In the genomic region with DNA sequence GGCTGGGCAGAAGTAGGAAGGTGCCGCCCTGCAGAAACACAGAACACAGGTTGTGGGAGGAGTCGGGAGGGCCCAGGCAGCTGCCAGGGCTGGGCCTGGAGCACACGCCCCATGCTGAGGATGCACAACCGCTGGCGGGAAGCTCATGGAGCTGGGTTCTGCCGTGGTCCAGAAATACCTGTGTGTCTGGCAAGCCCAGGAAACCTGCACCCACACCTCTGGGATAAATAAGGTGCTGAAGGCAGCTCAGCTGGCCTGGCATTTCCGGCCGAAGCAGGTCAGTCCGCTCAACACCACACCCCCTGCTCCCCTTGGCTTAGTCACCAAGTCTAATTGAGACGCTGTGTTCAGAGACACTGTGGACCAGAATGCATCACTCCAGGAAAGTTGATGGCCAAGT, we compare ENCODE assay signal across 20 cellular contexts. TPM values are rescaled to one million over a fixed set of nuclear protein-coding genes. Genes with fewer than 3 reads are reported as not detected.
DNase-seq lines count a peak whose midpoint lies in the region; ATAC-seq and TF ChIP-seq lines count a peak whose summit lies in the region.
"Had no signal": no experiment of that assay in that cellular context is flagged by ENCODE, and none has a peak within 500 bp of the region (broad histone marks: within the 10 kb centered on the region; RNA-seq: fewer than 3 reads in every experiment).

No MANE protein-coding gene starts in this region.

- H2BK120ac ChIP-seq in mesenchymal stem cell (ENCODE audit: low read depth, low read length): no peak overlapping the region

- H3K23ac ChIP-seq in mesenchymal stem cell (ENCODE audit: low read length in 2 of 2): no peak overlapping the region

- DNase-seq in NCI-H2171 treated with DMSO at 0.1 percent for 48 hours (lab: John Stamatoyannopoulos, UW) (peak; percentile 76), MCF 10A (ENCODE audit: unreplicated experiment) (peak; percentile 75), mesenchymal stem cell (no peak), uterus (no peak), MV-4-11 (lab: John Stamatoyannopoulos, UW) (no peak)
- DNase-seq: activated CD8-positive, alpha-beta T cell treated with anti-CD3 and anti-CD28 coated beads, Interleukin-2, amount 10 ng/mL, durations not matched to agents 7 days and 5 days; amniotic stem cell; BE2C; cerebellar nuclear complex; DMS53; gastrocnemius medialis; GM23248; MM.1S; stimulated activated CD4-positive, alpha-beta T cell treated with anti-CD3 and anti-CD28 coated beads, Interleukin-1b, Interleukin-23, amount 100 ng/mL, for 48 hours; SW 1271 had no signal

- H3K79me1 ChIP-seq in mesenchymal stem cell (replicated peaks; ENCODE audit: low read length, poor library complexity, severe bottlenecking): peaks cover 14% of the 10 kb centered on the region

- H3K4me3 ChIP-seq in HEK293 (ENCODE audit: low read depth, low read length): no peak overlapping the region
- H3K4me3 ChIP-seq in mesenchymal stem cell (ENCODE audit: insufficient read depth in 1 of 2, low read depth in 1 of 2, low read length in 2 of 2): no peak overlapping the region
- no peak overlapping the region for H3K4me3 ChIP-seq in uterus
- H3K4me3 ChIP-seq: gastrocnemius medialis, GM23248, right atrium auricular region had no signal

- no peaks in the 10 kb centered on the region for H3K27me3 Mint-ChIP-seq in MCF 10A (ENCODE audit: insufficient read depth, unreplicated experiment)
- H3K27me3 Mint-ChIP-seq: activated T-helper 17 cell treated with anti-CD3 and anti-CD28 coated beads, Interleukin-2, amount 50 U/mL, for 72 hours had no signal

- POLR2A ChIA-PET in HEK293 (lab: Yijun Ruan, JAX): interaction anchor here (1.2 to 1.8 kb wide), 2 partner anchors 33 to 65 kb away, joined by 4 to 5 read pairs; a partner anchor contains a TSS
- POLR2A ChIA-PET in MCF 10A (lab: Yijun Ruan, JAX): interaction anchor here (0.8 to 2.9 kb wide), 12 partner anchors 9 to 112 kb away, joined by 3 to 22 read pairs (median 4); a partner anchor contains a TSS

- no TSS peak for BruUV-seq in MCF 10A (replicated peaks; lab: Mats Ljungman, UMichigan)

- intact Hi-C loops in MCF 10A (cut with micrococcal nuclease): loop anchor here (5.0 kb wide), 1 partner anchor 154 kb away; a partner anchor contains a TSS
- intact Hi-C loops in uterus (cut with DNase I; ENCODE audit: low total_unique reads): no loop called here

- no peak overlapping the region for H3K4me3 Mint-ChIP-seq in MCF 10A (ENCODE audit: unreplicated experiment)
- H3K4me3 Mint-ChIP-seq: activated CD8-positive, alpha-beta T cell treated with anti-CD3 and anti-CD28 coated beads, Interleukin-2, amount 10 ng/mL, durations not matched to agents 7 days and 5 days; activated T-helper 17 cell treated with anti-CD3 and anti-CD28 coated beads, Interleukin-2, amount 50 U/mL, for 72 hours had no signal

- no peaks in the 10 kb centered on the region for H3K36me3 ChIP-seq in HEK293 (ENCODE audit: control insufficient read depth in 2 of 2, insufficient read depth in 1 of 2, low read length in 2 of 2)
- H3K36me3 ChIP-seq in mesenchymal stem cell (ENCODE audit: control insufficient read depth in 1 of 2, insufficient read depth in 2 of 2, low read depth in 1 of 2, low read length in 2 of 2): peaks cover 0 to 17% of the 10 kb centered on the region in 2 experiments
- H3K36me3 ChIP-seq in uterus: no peaks in the 10 kb centered on the region
- H3K36me3 ChIP-seq: BE2C, gastrocnemius medialis, right atrium auricular region had no signal

- H2BK15ac ChIP-seq in mesenchymal stem cell (ENCODE audit: low read depth, poor library complexity, severe bottlenecking): no peak overlapping the region

- no peak overlapping the region for H4K8ac ChIP-seq in mesenchymal stem cell (ENCODE audit: low read length)

- H2BK12ac ChIP-seq in mesenchymal stem cell (ENCODE audit: low read length in 2 of 2): no peak overlapping the region

- 79% methylated on average over 10 of the region's 10 CpGs for WGBS in mesenchymal stem cell

- H3K4me1 ChIP-seq in HEK293 (ENCODE audit: control insufficient read depth, insufficient read depth, low read length) (no peaks in the 10 kb centered on the region; the same call in 1 of the 2 replicates), mesenchymal stem cell (ENCODE audit: control insufficient read depth, insufficient read depth, low read depth, low read length) (peaks cover 30% of the 10 kb centered on the region), uterus (no peaks in the 10 kb centered on the region)
- H3K4me1 ChIP-seq: BE2C had no signal

- H3K9ac ChIP-seq in mesenchymal stem cell (ENCODE audit: low read length): no peak overlapping the region
- H3K9ac ChIP-seq: GM23248 had no signal

- H3K27me3 ChIP-seq in mesenchymal stem cell (ENCODE audit: control insufficient read depth in 1 of 2, insufficient read depth in 1 of 2, low read length in 2 of 2) (no peaks in the 10 kb centered on the region), uterus (no peaks in the 10 kb centered on the region)
- H3K27me3 ChIP-seq: BE2C, gastrocnemius medialis, neutrophil, right atrium auricular region had no signal

- H3K36me3 Mint-ChIP-seq in MCF 10A (ENCODE audit: insufficient read depth, unreplicated experiment): peaks cover 12% of the 10 kb centered on the region

- CTCF ChIA-PET in HEK293 (lab: Yijun Ruan, JAX) (interaction anchor here (0.7 to 2.4 kb wide), 8 partner anchors 9 to 552 kb away, joined by 3 to 15 read pairs (median 4); a partner anchor contains a TSS), MCF 10A (lab: Yijun Ruan, JAX) (interaction anchor here (0.5 to 7.8 kb wide), 17 partner anchors 9 to 251 kb away, joined by 3 to 102 read pairs (median 5); a partner anchor contains a TSS)

- H3K27ac ChIP-seq in HEK293 (ENCODE audit: extremely low read depth, low read depth, low read length): no peak overlapping the region
- H3K27ac ChIP-seq in mesenchymal stem cell (ENCODE audit: low read length, poor library complexity, severe bottlenecking): no peak overlapping the region
- H3K27ac ChIP-seq in uterus: no peak overlapping the region
- H3K27ac ChIP-seq: GM23248, neutrophil, right atrium auricular region had no signal

- H3K14ac ChIP-seq in mesenchymal stem cell (ENCODE audit: low read length in 2 of 2): no peak overlapping the region

- ATAC-seq in GM19035 (IDR thresholded peaks at IDR 0.05; ENCODE audit: unreplicated experiment): no peak
- ATAC-seq: activated CD8-positive, alpha-beta T cell treated with anti-CD3 and anti-CD28 coated beads, Interleukin-2, amount 10 ng/mL, durations not matched to agents 7 days and 5 days; activated T-helper 17 cell treated with anti-CD3 and anti-CD28 coated beads, Interleukin-2, amount 50 U/mL, for 72 hours; gastrocnemius medialis had no signal

- H3K9me3 ChIP-seq in HEK293 (ENCODE audit: control insufficient read depth, insufficient read depth, low read depth, low read length): no peaks in the 10 kb centered on the region
- no peaks in the 10 kb centered on the region for H3K9me3 ChIP-seq in mesenchymal stem cell (ENCODE audit: control insufficient read depth, low read length)
- no peaks in the 10 kb centered on the region for H3K9me3 ChIP-seq in uterus
- H3K9me3 ChIP-seq: BE2C, gastrocnemius medialis, neutrophil, right atrium auricular region had no signal

- no peak overlapping the region for H3K4me2 ChIP-seq in mesenchymal stem cell (ENCODE audit: low read length, poor library complexity, severe bottlenecking)

- peaks cover 28% of the 10 kb centered on the region for H3K4me1 Mint-ChIP-seq in MCF 10A (ENCODE audit: insufficient read depth, unreplicated experiment)

- H3K9me3 Mint-ChIP-seq in MCF 10A (ENCODE audit: unreplicated experiment): no peaks in the 10 kb centered on the region
- H3K9me3 Mint-ChIP-seq: activated T-helper 17 cell treated with anti-CD3 and anti-CD28 coated beads, Interleukin-2, amount 50 U/mL, for 72 hours had no signal

- H3K27ac Mint-ChIP-seq in MCF 10A (ENCODE audit: low read depth, unreplicated experiment): no peak overlapping the region
- H3K27ac Mint-ChIP-seq: activated CD8-positive, alpha-beta T cell treated with anti-CD3 and anti-CD28 coated beads, Interleukin-2, amount 10 ng/mL, durations not matched to agents 7 days and 5 days; activated T-helper 17 cell treated with anti-CD3 and anti-CD28 coated beads, Interleukin-2, amount 50 U/mL, for 72 hours had no signal

- TF ChIP-seq CTCF in HEK293 (tag by site-specific recombination; IDR thresholded peaks at IDR 0.05) (no peak), MCF 10A (IDR thresholded peaks at IDR 0.05; ENCODE audit: unreplicated experiment) (no peak), uterus (IDR thresholded peaks at IDR 0.05) (no peak)

- H3K4ac ChIP-seq in mesenchymal stem cell (ENCODE audit: low read depth in 1 of 2, low read length in 2 of 2): no peak overlapping the region

- no peak overlapping the region for H3K18ac ChIP-seq in mesenchymal stem cell (ENCODE audit: low read depth in 1 of 2, low read length in 2 of 2)

- peak overlapping the region; percentile 45 for H4K91ac ChIP-seq in mesenchymal stem cell (ENCODE audit: low read length)

- no peak for TF ChIP-seq POLR2A in uterus (IDR thresholded peaks at IDR 0.05)

- no peak overlapping the region for H2BK5ac ChIP-seq in mesenchymal stem cell (ENCODE audit: low read depth, low read length, poor library complexity, severe bottlenecking)

- no peak overlapping the region for H2AK5ac ChIP-seq in mesenchymal stem cell (ENCODE audit: low read length, severe bottlenecking)

- H2AFZ ChIP-seq in mesenchymal stem cell (ENCODE audit: low read depth, low read length): no peak overlapping the region
- H2AFZ ChIP-seq: GM23248 had no signal

TF ChIP-seq in HEK293, 187 proteins besides CTCF, POLR2A, EP300 and RAD21:
- TF ChIP-seq OSR2 (tag by site-specific recombination; IDR thresholded peaks at IDR 0.05) (no peak), ZNF24 (tag by site-specific recombination; IDR thresholded peaks at IDR 0.05) (no peak), ZNF335 (tag by site-specific recombination; conservative IDR thresholded peaks at IDR 0.05) (0 out of 2 replicates have a peak, but pooled peaks have one; percentile 18), KLF1 (tag by site-specific recombination; IDR thresholded peaks at IDR 0.05) (peak; percentile 65)

RNA-seq across cellular contexts. Expression of a gene that starts 32.1 kb away (rescaled TPM):
- total RNA-seq in MCF 10A (2022) (31.3 and 31.4 TPM in 2 replicates), uterus (10 to 100 TPM in 2 of 4 donors, 1 to 10 TPM in 2; 4.7 to 26.6 (median 13.6) TPM)
- 15.6 TPM for polyA plus RNA-seq in mesenchymal stem cell (2013, experiment 1 of 2)
- polyA plus RNA-seq in mesenchymal stem cell (2013, experiment 2 of 2): 15.8 TPM

RNA-seq across cellular contexts. Expression of a gene that starts 54.2 kb away (rescaled TPM):
- total RNA-seq in MCF 10A (2022) (98.5 and 106 TPM in 2 replicates), uterus (100 to 1,000 TPM in 2 of 4 donors, 10 to 100 TPM in 2; 46.8 to 184 (median 94.0) TPM)
- 81.8 TPM for polyA plus RNA-seq in mesenchymal stem cell (2013, experiment 1 of 2)
- polyA plus RNA-seq in mesenchymal stem cell (2013, experiment 2 of 2): 79.6 TPM

Comparison
In these comparisons a context has a peak if more than half of its experiments do, and no peak if none do; other contexts are left out.
1. DNase-seq: peak in NCI-H2171 treated with DMSO at 0.1 percent for 48 hours (single experiment) and MCF 10A (single experiment); none in mesenchymal stem cell (single experiment), uterus (0 of 2) and MV-4-11 (single experiment).